In the genomic region with DNA sequence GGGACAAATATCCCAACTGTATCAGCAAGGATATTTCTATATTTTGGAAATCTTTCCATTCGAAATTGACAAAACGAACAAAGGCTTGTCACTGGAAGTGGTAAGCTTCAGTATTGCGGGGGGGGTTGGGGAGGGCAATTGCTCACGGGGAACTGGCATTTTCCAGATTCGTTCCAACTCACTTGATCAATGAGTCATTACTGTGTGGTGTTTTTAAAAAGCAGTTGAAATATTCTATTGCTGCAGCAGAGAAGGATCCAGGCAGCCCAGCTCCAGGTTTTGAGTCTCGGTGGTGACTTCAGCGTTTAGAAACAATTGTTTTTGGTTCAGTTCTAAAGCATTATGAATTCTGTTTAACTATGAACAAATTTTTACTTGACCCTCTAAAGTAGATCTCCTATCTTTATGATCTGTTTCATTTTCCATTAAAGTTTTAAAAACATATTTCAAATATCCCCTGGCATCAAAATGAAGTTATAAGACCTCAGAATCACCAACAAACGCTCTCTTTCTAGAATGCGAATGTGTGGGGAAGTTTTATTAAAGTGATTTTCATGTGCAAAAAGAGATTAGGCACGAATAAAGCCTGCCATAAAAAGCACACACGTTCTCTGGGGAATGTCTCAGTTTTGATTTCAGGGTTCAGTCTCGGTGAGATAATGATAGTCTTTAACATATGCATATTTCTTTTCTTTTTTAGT, we compare ENCODE assay signal across 1 cellular context.
TF ChIP-seq lines count a peak whose summit lies in the region.

No MANE protein-coding gene starts in this region.

TF ChIP-seq in HepG2, 621 proteins besides CTCF, POLR2A, EP300 and RAD21:
- no peak for TF ChIP-seq NCOA5 (CRISPR knock-in tag; IDR thresholded peaks at IDR 0.05)
- TF ChIP-seq MEIS1 (CRISPR knock-in tag; IDR thresholded peaks at IDR 0.05; ENCODE audit: borderline replicate concordance), result no peak
- TF ChIP-seq ZNF878 (CRISPR knock-in tag; IDR thresholded peaks at IDR 0.05), result no peak
- TF ChIP-seq HCFC1 (IDR thresholded peaks at IDR 0.05; ENCODE audit: low read depth, low read length), result no peak
- TF ChIP-seq, protein P1, sequence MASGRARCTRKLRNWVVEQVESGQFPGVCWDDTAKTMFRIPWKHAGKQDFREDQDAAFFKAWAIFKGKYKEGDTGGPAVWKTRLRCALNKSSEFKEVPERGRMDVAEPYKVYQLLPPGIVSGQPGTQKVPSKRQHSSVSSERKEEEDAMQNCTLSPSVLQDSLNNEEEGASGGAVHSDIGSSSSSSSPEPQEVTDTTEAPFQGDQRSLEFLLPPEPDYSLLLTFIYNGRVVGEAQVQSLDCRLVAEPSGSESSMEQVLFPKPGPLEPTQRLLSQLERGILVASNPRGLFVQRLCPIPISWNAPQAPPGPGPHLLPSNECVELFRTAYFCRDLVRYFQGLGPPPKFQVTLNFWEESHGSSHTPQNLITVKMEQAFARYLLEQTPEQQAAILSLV (CRISPR knock-in tag; IDR thresholded peaks at IDR 0.05; ENCODE audit: borderline replicate concordance), result no peak
- no peak for TF ChIP-seq ZNF12 (CRISPR knock-in tag; IDR thresholded peaks at IDR 0.05)
- no peak for TF ChIP-seq STAT6 (CRISPR knock-in tag; IDR thresholded peaks at IDR 0.05; ENCODE audit: borderline replicate concordance)
